12 cellular contexts compared by ENCODE assay signal in the genomic region with DNA sequence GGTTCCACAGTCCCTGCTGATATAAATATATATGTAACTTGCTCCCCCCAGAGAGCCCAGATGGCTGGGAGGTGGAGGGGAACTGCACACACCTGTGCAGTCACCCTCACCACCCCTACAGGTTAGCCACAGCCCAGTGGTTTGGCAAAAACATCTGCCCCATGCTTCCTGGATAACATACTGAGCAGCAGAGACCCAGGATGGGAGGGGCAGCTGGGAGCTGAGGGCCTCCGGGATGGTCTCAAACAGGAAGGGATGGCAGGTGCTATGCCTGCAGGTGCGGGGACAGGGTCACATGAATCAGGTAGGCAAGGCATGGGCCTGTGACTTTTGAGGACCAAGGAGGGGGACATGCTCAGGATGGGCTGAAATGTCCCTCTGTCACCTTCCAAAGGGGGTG.
DNase-seq lines count a peak whose midpoint lies in the region; ATAC-seq, FAIRE-seq and TF ChIP-seq lines count a peak whose summit lies in the region.
"Had no signal": no experiment of that assay in that cellular context is flagged by ENCODE, and none has a peak within 500 bp of the region (broad histone marks: within the 10 kb centered on the region; RNA-seq: fewer than 3 reads in every experiment).

No MANE protein-coding gene starts in this region.

- no peak overlapping the region for H2AFZ ChIP-seq in PC-3 (ENCODE audit: low read length)
- H2AFZ ChIP-seq: PC-9 had no signal

- H3K4me2 ChIP-seq in PC-3 (ENCODE audit: low read length): no peak overlapping the region
- H3K4me2 ChIP-seq: PC-9 had no signal

- CTCF ChIA-PET in PC-3 (lab: Charles Lee): no interaction called here

- H3K4me1 Mint-ChIP-seq in naive B cell: peaks cover 64 to 75% (median 73%) of the 10 kb centered on the region in 3 donors

- H3K4me1 ChIP-seq in PC-3 (ENCODE audit: insufficient read depth, low read length) (peaks cover 45% of the 10 kb centered on the region), pancreas (peaks cover 0 to 3% (median 0%) of the 10 kb centered on the region in 3 donors)

- H3K9me3 ChIP-seq in PC-3 (ENCODE audit: low read length) (no peaks in the 10 kb centered on the region), pancreas (no peaks in the 10 kb centered on the region)
- H3K9me3 ChIP-seq: suprapubic skin had no signal

- FAIRE-seq in pancreas (lab: Jason Lieb, UNC): no peak

- H3K27me3 ChIP-seq in PC-3 (ENCODE audit: low read length): no peaks in the 10 kb centered on the region
- H3K27me3 ChIP-seq in pancreas: no peaks in the 10 kb centered on the region
- H3K27me3 ChIP-seq: suprapubic skin had no signal

- no peaks in the 10 kb centered on the region for H3K27me3 Mint-ChIP-seq in naive B cell

- no peaks in the 10 kb centered on the region for H3F3A ChIP-seq in PC-3 (ENCODE audit: low read length, unreplicated experiment)

- intact Hi-C loops in PC-3 (cut with micrococcal nuclease) (no loop called here), pancreas (cut with DNase I) (no loop called here)

- 86% methylated on average over 2 of the region's 2 CpGs for WGBS in pancreas, 2 donors

- DNase-seq in NCI-H2029 (lab: John Stamatoyannopoulos, UW): peak; percentile 54
- DNase-seq in NCI-H2029 treated with DMSO at 0.1 percent for 48 hours (lab: John Stamatoyannopoulos, UW): no peak
- no peak for DNase-seq in PC-3
- peak; percentile 39 for DNase-seq in naive B cell
- no peak for DNase-seq in NOMO-1 treated with dmso at 0.1 percent for 144 hours (lab: John Stamatoyannopoulos, UW; ENCODE audit: unreplicated experiment)
- no peak for DNase-seq in SK-N-DZ (ENCODE audit: low spot score)
- no peak for DNase-seq in pancreas
- DNase-seq: H9, NCI-H1092 treated with DMSO at 0.1 percent for 48 hours, PC-9 had no signal

- peak overlapping the region in 7 of 8 donors; percentile 41 to 85 (median 64) for H3K4me3 Mint-ChIP-seq in naive B cell
- H3K4me3 Mint-ChIP-seq: H9 had no signal

- peaks cover 0 to 11% (median 8%) of the 10 kb centered on the region in 7 donors for H3K9me3 Mint-ChIP-seq in naive B cell
- H3K9me3 Mint-ChIP-seq: H9 had no signal

- POLR2A ChIA-PET in PC-3 (lab: Charles Lee; ENCODE audit: unreplicated experiment): no interaction called here

- H3K4me3 ChIP-seq in PC-3 (ENCODE audit: low read length) (no peak overlapping the region), pancreas (no peak overlapping the region)
- H3K4me3 ChIP-seq: PC-9, suprapubic skin had no signal

- H3K79me2 ChIP-seq in PC-3 (ENCODE audit: low read length): no peaks in the 10 kb centered on the region

- H3K27ac Mint-ChIP-seq in naive B cell: peak overlapping the region in 3 of 6 donors; percentile 63 to 95 (median 94)
- H3K27ac Mint-ChIP-seq: H9 had no signal

- no peak overlapping the region for H3K9ac ChIP-seq in PC-3 (ENCODE audit: low read length)

- no peak for TF ChIP-seq CTCF in PC-3 (conservative IDR thresholded peaks at IDR 0.05; ENCODE audit: low read depth, low read length)
- no peak for TF ChIP-seq CTCF in pancreas (IDR thresholded peaks at IDR 0.05)

- peak overlapping the region; percentile 83; the same call in 1 of the 2 replicates for H3K27ac ChIP-seq in PC-3 (ENCODE audit: low read length)
- H3K27ac ChIP-seq in pancreas: no peak overlapping the region

- no TSS peak for BruUV-seq in PC-3 (replicated peaks; lab: Mats Ljungman, UMichigan)

- H3K36me3 ChIP-seq in PC-3 (ENCODE audit: low read depth, low read length) (no peaks in the 10 kb centered on the region), pancreas (no peaks in the 10 kb centered on the region)
- H3K36me3 ChIP-seq: suprapubic skin had no signal

- peaks cover 0 to 9% of the 10 kb centered on the region in 2 donors for H3K36me3 Mint-ChIP-seq in naive B cell

- peak; percentile 48 for ATAC-seq in HG02588 (IDR thresholded peaks at IDR 0.05; ENCODE audit: unreplicated experiment)
- ATAC-seq in PC-3: no peak
- ATAC-seq in naive B cell (ENCODE audit: low read depth in 2 of 2): peak; percentile 69 to 70
- no peak for ATAC-seq in pancreas

- H4K20me1 ChIP-seq in PC-3 (ENCODE audit: low read length): no peaks in the 10 kb centered on the region

- H3K9me2 ChIP-seq in PC-3 (replicated peaks; ENCODE audit: low read length): no peaks in the 10 kb centered on the region

Comparison
In these comparisons a context has a peak if more than half of its experiments do, and no peak if none do; other contexts are left out.
1. DNase-seq: peak in NCI-H2029 (single experiment) and naive B cell (single experiment); none in NCI-H2029 treated with DMSO at 0.1 percent for 48 hours (single experiment), PC-3 (single experiment), NOMO-1 treated with dmso at 0.1 percent for 144 hours (single experiment), SK-N-DZ (single experiment) and pancreas (0 of 6).
2. ATAC-seq: peak in HG02588 (single experiment) and naive B cell (2 of 2); none in PC-3 (single experiment) and pancreas (0 of 4).